14 cellular contexts compared by ENCODE assay signal in genomic region chr17:18960241-18960665, GRCh38. TPM values are rescaled to one million over a fixed set of nuclear protein-coding genes. Genes with fewer than 3 reads are reported as not detected.
DNase-seq lines count a peak whose midpoint lies in the region; ATAC-seq, FAIRE-seq and TF ChIP-seq lines count a peak whose summit lies in the region.
"Had no signal": no experiment of that assay in that cellular context is flagged by ENCODE, and none has a peak within 500 bp of the region (broad histone marks: within the 10 kb centered on the region; RNA-seq: fewer than 3 reads in every experiment).

No MANE protein-coding gene starts in this region.

- H4K91ac ChIP-seq in H1 (replicated peaks; ENCODE audit: insufficient read length, low read length) (no peak overlapping the region), neuronal stem cell (ENCODE audit: low read depth, low read length, poor library complexity) (peak overlapping the region; percentile 59)

- no peaks in the 10 kb centered on the region for H3K27me3 ChIP-seq in SK-N-SH (ENCODE audit: insufficient read depth)
- no peaks in the 10 kb centered on the region for H3K27me3 ChIP-seq in H1 (replicated peaks in 1 of 4; ENCODE audit: control insufficient read depth in 3 of 4, extremely low read depth in 1 of 4, insufficient read depth in 3 of 4, low read length in 3 of 4)
- no peaks in the 10 kb centered on the region for H3K27me3 ChIP-seq in neuronal stem cell (ENCODE audit: control insufficient read depth in 3 of 3, insufficient read depth in 3 of 3, low read depth in 1 of 3, low read length in 3 of 3)
- H3K27me3 ChIP-seq: BLaER1 treated with 17β-estradiol and CSF1 and Interleukin-3, amounts not matched to agents 10 nM and 100 nM had no signal

- 0 out of 2 replicates have a peak overlapping the region, but pooled peaks have one; percentile 58 for H2AFZ ChIP-seq in SK-N-SH (ENCODE audit: low read depth)
- no peak overlapping the region for H2AFZ ChIP-seq in H1 (ENCODE audit: low read length)
- no peak overlapping the region for H2AFZ ChIP-seq in neuronal stem cell (ENCODE audit: low read length)

- no peak for ATAC-seq in SK-N-SH treated with all-trans-retinoic acid at 6 μM for 48 hours
- no peak for ATAC-seq in activated CD4-positive, CD25-positive, alpha-beta regulatory T cell treated with anti-CD3 and anti-CD28 coated beads, Interleukin-2, amount 50 U/mL, for 24 hours

- H3K4me3 ChIP-seq in SK-N-SH (ENCODE audit: low read depth in 2 of 2, low read length in 1 of 2) = no peak overlapping the region
- H3K4me3 ChIP-seq in H1 (ENCODE audit: extremely low read depth in 1 of 4, insufficient read depth in 2 of 4, low read depth in 3 of 4, low read length in 4 of 4) = no peak overlapping the region
- no peak overlapping the region for H3K4me3 ChIP-seq in neuronal stem cell (ENCODE audit: low read length in 2 of 2)
- H3K4me3 ChIP-seq: BLaER1 treated with 17β-estradiol and CSF1 and Interleukin-3, amounts not matched to agents 10 nM and 100 nM; GM12878; K562 had no signal

- H3K9me3 ChIP-seq in SK-N-SH = no peaks in the 10 kb centered on the region
- H3K9me3 ChIP-seq in H1 (ENCODE audit: insufficient read depth in 2 of 2, low read depth in 1 of 2, low read length in 1 of 2) = no peaks in the 10 kb centered on the region
- H3K9me3 ChIP-seq in neuronal stem cell (replicated peaks in 1 of 2; ENCODE audit: control insufficient read depth in 2 of 2, insufficient read depth in 1 of 2, low read depth in 1 of 2, low read length in 2 of 2) = no peaks in the 10 kb centered on the region
- H3K9me3 ChIP-seq: BLaER1 treated with 17β-estradiol and CSF1 and Interleukin-3, amounts not matched to agents 10 nM and 100 nM; Caco-2 had no signal

- H4K5ac ChIP-seq in H1 (ENCODE audit: insufficient read length, low read depth, low read length) = no peak overlapping the region

- H3K4me1 ChIP-seq in SK-N-SH (ENCODE audit: control insufficient read depth in 1 of 2, insufficient read depth in 2 of 2, low read depth in 1 of 2, low read length in 1 of 2) = peaks cover 6 to 11% of the 10 kb centered on the region in 2 experiments; a peak in 2 of 4 replicates
- H3K4me1 ChIP-seq in H1 (replicated peaks in 1 of 4; ENCODE audit: control insufficient read depth in 3 of 4, insufficient read depth in 4 of 4, low read length in 3 of 4) = peaks cover 0 to 5% (median 0%) of the 10 kb centered on the region in 4 experiments; a peak in 2 of 7 replicates
- peaks cover 19% of the 10 kb centered on the region in 2 donors for H3K4me1 ChIP-seq in neuronal stem cell (ENCODE audit: control insufficient read depth in 2 of 2, insufficient read depth in 1 of 2, low read depth in 1 of 2, low read length in 2 of 2)

- H2BK120ac ChIP-seq in H1 (replicated peaks; ENCODE audit: low read depth, low read length) = no peak overlapping the region
- peak overlapping the region; percentile 65 for H2BK120ac ChIP-seq in neuronal stem cell (ENCODE audit: low read depth, low read length)

- no peak overlapping the region for H3K14ac ChIP-seq in H1 (ENCODE audit: insufficient read length)
- no peak overlapping the region for H3K14ac ChIP-seq in neuronal stem cell (ENCODE audit: low read length)

- H2BK5ac ChIP-seq in H1 (ENCODE audit: low read depth, low read length) = no peak overlapping the region
- peak overlapping the region; percentile 69 for H2BK5ac ChIP-seq in neuronal stem cell (ENCODE audit: low read length)

- no peak for TF ChIP-seq CTCF in SK-N-SH (IDR thresholded peaks at IDR 0.05)
- no peak for TF ChIP-seq CTCF in H1 (IDR thresholded peaks at IDR 0.05; ENCODE audit: control extremely low read depth in 1 of 3, insufficient read depth in 1 of 3, low read depth in 1 of 3, low read length in 3 of 3)

- WGBS in SK-N-SH (ENCODE audit: low lambda C conversion rate) = 81% methylated on average over 15 of the region's 15 CpGs
- 87% methylated on average over 15 of the region's 15 CpGs; no CpG with 5 or more reads in 1 of the 2 experiments for WGBS in H1 (ENCODE audit: extremely low coverage in 1 of 2, insufficient coverage in 1 of 2, insufficient read length in 1 of 2, insufficient replicate concordance in 2 of 2, low coverage in 1 of 2, low lambda C conversion rate in 2 of 2, missing lambda C conversion rate in 1 of 2), 2 experiments
- no CpG with 5 or more reads among the region's 15 CpGs for WGBS in neuronal stem cell (ENCODE audit: extremely low coverage in 2 of 2, insufficient read length in 2 of 2, insufficient replicate concordance in 1 of 2), 2 donors

- H3K9ac ChIP-seq in SK-N-SH = no peak overlapping the region
- H3K9ac ChIP-seq in H1 (replicated peaks in 1 of 4; ENCODE audit: extremely low read depth in 1 of 4, low read depth in 3 of 4, low read length in 3 of 4) = no peak overlapping the region
- H3K9ac ChIP-seq in neuronal stem cell (ENCODE audit: low read depth, low read length, poor library complexity) = no peak overlapping the region

- H3K23me2 ChIP-seq in H1 (ENCODE audit: low read depth, low read length) = no peaks in the 10 kb centered on the region

- DNase-seq in SK-N-SH (peak; percentile 24), GM12892 (ENCODE audit: insufficient read length) (peak; percentile 3), H1 (ENCODE audit: low read depth in 1 of 2, low spot score in 2 of 2) (no peak), neuronal stem cell (ENCODE audit: low spot score) (no peak), activated gamma-delta T cell (lab: John Stamatoyannopoulos, UW) (no peak), CD1c-positive myeloid dendritic cell (ENCODE audit: extremely low spot score) (no peak)
- DNase-seq: NCI-H2107 had no signal

- POLR2A ChIA-PET in SK-N-SH (lab: Yijun Ruan, JAX) = interaction anchor here (1.2 kb wide), 1 partner anchor 62 kb away, joined by 3 read pairs; no protein-coding TSS in a partner anchor
- POLR2A ChIA-PET in H1 (lab: Charles Lee; ENCODE audit: partially characterized antibody) = interaction anchor here (0.8 to 1.2 kb wide), 2 partner anchors 28 to 34 kb away, joined by 3 to 4 read pairs; no protein-coding TSS in a partner anchor

- H2BK15ac ChIP-seq in H1 (ENCODE audit: low read length) = no peak overlapping the region
- peak overlapping the region; percentile 90 for H2BK15ac ChIP-seq in neuronal stem cell (ENCODE audit: low read length)

- no peak for TF ChIP-seq POLR2A in GM12892 (IDR thresholded peaks at IDR 0.05; ENCODE audit: low read depth, low read length)
- TF ChIP-seq POLR2A in H1 (IDR thresholded peaks at IDR 0.05; ENCODE audit: control extremely low read depth in 1 of 2, low read depth in 2 of 2, low read length in 2 of 2) = no peak

- H3K23ac ChIP-seq in H1 (ENCODE audit: insufficient read length) = no peak overlapping the region
- peak overlapping the region; percentile 52 for H3K23ac ChIP-seq in neuronal stem cell (ENCODE audit: low read depth, low read length, poor library complexity)

- H2BK20ac ChIP-seq in H1 (ENCODE audit: low read length) = no peak overlapping the region

- H3K18ac ChIP-seq in H1 (ENCODE audit: extremely low read depth, low read length) (no peak overlapping the region), neuronal stem cell (ENCODE audit: low read length) (peak overlapping the region; percentile 58)

- no peak for TF ChIP-seq RAD21 in SK-N-SH (IDR thresholded peaks at IDR 0.05; ENCODE audit: low read length)
- TF ChIP-seq RAD21 in H1 (IDR thresholded peaks at IDR 0.05 in 1 of 2, conservative IDR thresholded peaks at IDR 0.05 in 1 of 2; ENCODE audit: low read depth in 2 of 2, low read length in 2 of 2) = no peak

- H3F3A ChIP-seq in SK-N-SH (replicated peaks; ENCODE audit: insufficient read depth) = peaks cover 10% of the 10 kb centered on the region

- H3K4me2 ChIP-seq in SK-N-SH (no peak overlapping the region), H1 (ENCODE audit: insufficient read depth in 1 of 2, low read depth in 2 of 2, low read length in 2 of 2) (no peak overlapping the region), neuronal stem cell (ENCODE audit: insufficient read depth, low read length, poor library complexity, severe bottlenecking) (no peak overlapping the region)
- H3K4me2 ChIP-seq: BLaER1 treated with 17β-estradiol and CSF1 and Interleukin-3, amounts not matched to agents 10 nM and 100 nM had no signal

- H2BK12ac ChIP-seq in H1 (ENCODE audit: low read depth, low read length) (no peak overlapping the region), neuronal stem cell (ENCODE audit: low read length) (peak overlapping the region; percentile 14)

- H2AK5ac ChIP-seq in H1 (ENCODE audit: low read depth, low read length) (no peak overlapping the region), neuronal stem cell (ENCODE audit: low read depth, low read length) (peak overlapping the region; percentile 98)

- no peak overlapping the region for H3K4ac ChIP-seq in H1 (replicated peaks; ENCODE audit: insufficient read length, low read depth, low read length)
- H3K4ac ChIP-seq in neuronal stem cell (ENCODE audit: low read length) = no peak overlapping the region

- no peaks in the 10 kb centered on the region for H4K20me1 ChIP-seq in SK-N-SH (ENCODE audit: insufficient read depth)
- no peaks in the 10 kb centered on the region for H4K20me1 ChIP-seq in H1 (replicated peaks in 1 of 2; ENCODE audit: control insufficient read depth in 1 of 2, insufficient read depth in 2 of 2, low read length in 2 of 2)
- H4K20me1 ChIP-seq: BLaER1 treated with 17β-estradiol and CSF1 and Interleukin-3, amounts not matched to agents 10 nM and 100 nM had no signal

- no peak overlapping the region for H3K27ac ChIP-seq in SK-N-SH (ENCODE audit: low read depth in 2 of 2, low read length in 1 of 2)
- H3K27ac ChIP-seq in H1 (ENCODE audit: low read depth, low read length) = no peak overlapping the region
- no peak overlapping the region for H3K27ac ChIP-seq in neuronal stem cell (replicated peaks; ENCODE audit: low read length)
- H3K27ac ChIP-seq: 22Rv1; BLaER1 treated with 17β-estradiol and CSF1 and Interleukin-3, amounts not matched to agents 10 nM and 100 nM had no signal

- CTCF ChIA-PET in SK-N-SH (lab: Yijun Ruan, JAX) (interaction anchor here (0.9 to 3.7 kb wide), 19 partner anchors 8 to 404 kb away, joined by 3 to 34 read pairs (median 8); partner anchors contain the start of genes FAM83G and SLC5A10), H1 (lab: Charles Lee; ENCODE audit: partially characterized antibody) (interaction anchor here (0.9 to 4.1 kb wide), 20 partner anchors 8 to 111 kb away, joined by 3 to 49 read pairs (median 8); partner anchors contain the start of gene SLC5A10)

- peak overlapping the region; percentile 33 for H3K56ac ChIP-seq in H1 (replicated peaks; ENCODE audit: insufficient read length, low read depth, low read length)

- H3K79me1 ChIP-seq in H1 (ENCODE audit: low read depth, low read length) (no peaks in the 10 kb centered on the region), neuronal stem cell (ENCODE audit: low read depth, low read length) (no peaks in the 10 kb centered on the region)

- H3K9me2 ChIP-seq in SK-N-SH = no peaks in the 10 kb centered on the region

- FAIRE-seq in GM12892 (lab: Jason Lieb, UNC) (no peak), H1 (lab: Jason Lieb, UNC) (no peak)

- TF ChIP-seq EP300 in SK-N-SH (IDR thresholded peaks at IDR 0.05; ENCODE audit: borderline replicate concordance in 1 of 2, low read depth in 1 of 2, low read length in 1 of 2) (no peak), H1 (IDR thresholded peaks at IDR 0.05; ENCODE audit: borderline replicate concordance in 1 of 2, low read depth in 2 of 2, low read length in 2 of 2) (no peak)

- H4K8ac ChIP-seq in H1 (ENCODE audit: extremely low read depth, insufficient read depth, low read length) = no peak overlapping the region
- H4K8ac ChIP-seq in neuronal stem cell (ENCODE audit: low read depth, low read length) = no peak overlapping the region

- H3K36me3 ChIP-seq in SK-N-SH (replicated peaks in 1 of 2; ENCODE audit: control insufficient read depth in 1 of 2, insufficient read depth in 2 of 2, low read length in 1 of 2) (no peaks in the 10 kb centered on the region), H1 (ENCODE audit: control insufficient read depth in 2 of 4, insufficient read depth in 4 of 4, low read length in 3 of 4) (no peaks in the 10 kb centered on the region), neuronal stem cell (replicated peaks in 1 of 2; ENCODE audit: control insufficient read depth in 2 of 2, insufficient read depth in 2 of 2, low read length in 2 of 2) (no peaks in the 10 kb centered on the region)
- H3K36me3 ChIP-seq: BLaER1 treated with 17β-estradiol and CSF1 and Interleukin-3, amounts not matched to agents 10 nM and 100 nM had no signal

- H3K79me2 ChIP-seq in SK-N-SH (ENCODE audit: insufficient read depth) = no peaks in the 10 kb centered on the region
- H3K79me2 ChIP-seq in H1 (ENCODE audit: control insufficient read depth in 1 of 2, insufficient read depth in 2 of 2, low read length in 2 of 2) = no peaks in the 10 kb centered on the region

RNA-seq across cellular contexts. Expression of gene SLC5A10, which starts 8.3 kb away (rescaled TPM):
- not detected in 2 replicates for polyA plus RNA-seq in SK-N-SH (2012; rRNA removed)
- polyA plus RNA-seq in SK-N-SH (2012; cell fraction: cytosol; rRNA removed) = not detected in 2 replicates
- polyA plus RNA-seq in SK-N-SH (2012; cell fraction: nucleus; rRNA removed) = 0.01 TPM in 2 replicates
- polyA plus RNA-seq in GM12892 (2012; ENCODE audit: missing spikeins) = 0.95 TPM
- total RNA-seq in H1 (2021; fragmentation: NEBNext Ultra II Directional; extraction: Animal tissue kit (Norgen Biotek cat#: 25700)) = 0.11 TPM in 1 of 2 replicates, not detected in the other
- 0.05 and 0.11 TPM in 2 replicates for polyA plus RNA-seq in H1 (2011; rRNA removed)
- polyA plus RNA-seq in H1 (2011; cell fraction: cytosol; rRNA removed) = 0.08 TPM
- 0.16 TPM for polyA plus RNA-seq in H1 (2011; cell fraction: nucleus; rRNA removed)
- 0.14 to 0.16 TPM in 2 of 4 replicates, not detected in the others for polyA plus RNA-seq in H1 (2012, experiment 1 of 2)
- not detected for polyA plus RNA-seq in H1 (2012, experiment 2 of 2)
- under 0.01 TPM for polyA plus RNA-seq in H1 (2013, experiment 1 of 2)
- polyA plus RNA-seq in H1 (2013, experiment 2 of 2) = not detected
- 0.16 TPM in 1 of 2 replicates, not detected in the other for polyA minus RNA-seq in H1 (2011; rRNA and poly(A)+ RNA removed)
- not detected for polyA minus RNA-seq in H1 (2011; cell fraction: cytosol; rRNA and poly(A)+ RNA removed)
- 0.10 TPM for polyA minus RNA-seq in H1 (2011; cell fraction: nucleus; rRNA and poly(A)+ RNA removed)
- under 0.01 TPM for polyA plus RNA-seq in neuronal stem cell (2013, experiment 1 of 2)
- not detected for polyA plus RNA-seq in neuronal stem cell (2013, experiment 2 of 2)

RNA-seq across cellular contexts. Expression of gene FAM83G, which starts 44.3 kb away (rescaled TPM):
- polyA plus RNA-seq in SK-N-SH (2012; rRNA removed) (6.4 and 6.5 TPM in 2 replicates), H1 (2011; rRNA removed) (15.4 and 21.3 TPM in 2 replicates)
- 2.2 and 3.8 TPM in 2 replicates for polyA plus RNA-seq in SK-N-SH (2012; cell fraction: cytosol; rRNA removed)
- 13.1 and 14.0 TPM in 2 replicates for polyA plus RNA-seq in SK-N-SH (2012; cell fraction: nucleus; rRNA removed)
- polyA plus RNA-seq in GM12892 (2012; ENCODE audit: missing spikeins) = 3.2 TPM
- 28.7 and 29.0 TPM in 2 replicates for total RNA-seq in H1 (2021; fragmentation: NEBNext Ultra II Directional; extraction: Animal tissue kit (Norgen Biotek cat#: 25700))
- polyA plus RNA-seq in H1 (2011; cell fraction: cytosol; rRNA removed) = 14.3 TPM
- 29.6 TPM for polyA plus RNA-seq in H1 (2011; cell fraction: nucleus; rRNA removed)
- polyA plus RNA-seq in H1 (2012, experiment 1 of 2) = 13.8 to 20.5 TPM (median 18.5 TPM) in 4 replicates
- polyA plus RNA-seq in H1 (2012, experiment 2 of 2) = 20.3 TPM
- polyA plus RNA-seq in H1 (2013, experiment 1 of 2) = 13.9 TPM
- polyA plus RNA-seq in H1 (2013, experiment 2 of 2) = 13.4 TPM
- polyA minus RNA-seq in H1 (2011; rRNA and poly(A)+ RNA removed) = 20.1 and 21.0 TPM in 2 replicates
- 21.6 TPM for polyA minus RNA-seq in H1 (2011; cell fraction: cytosol; rRNA and poly(A)+ RNA removed)
- 22.7 TPM for polyA minus RNA-seq in H1 (2011; cell fraction: nucleus; rRNA and poly(A)+ RNA removed)
- 9.5 TPM for polyA plus RNA-seq in neuronal stem cell (2013, experiment 1 of 2)
- 9.7 TPM for polyA plus RNA-seq in neuronal stem cell (2013, experiment 2 of 2)

Comparison
In these comparisons a context has a peak if more than half of its experiments do, and no peak if none do; other contexts are left out.
1. DNase-seq: peak in SK-N-SH (single experiment) and GM12892 (single experiment); none in H1 (0 of 2), neuronal stem cell (single experiment), activated gamma-delta T cell (single experiment) and CD1c-positive myeloid dendritic cell (single experiment).